ENCODE assay signal across 2 cellular contexts in genomic region chr17:50527949-50528474, GRCh38.
TF ChIP-seq lines count a peak whose summit lies in the region.

No MANE protein-coding gene starts in this region.

TF ChIP-seq in HepG2, 621 proteins besides CTCF, POLR2A, EP300 and RAD21:
- TF ChIP-seq ZEB1 (IDR thresholded peaks at IDR 0.05; ENCODE audit: insufficient replicate concordance, low read depth) = no peak
- TF ChIP-seq, protein P1, sequence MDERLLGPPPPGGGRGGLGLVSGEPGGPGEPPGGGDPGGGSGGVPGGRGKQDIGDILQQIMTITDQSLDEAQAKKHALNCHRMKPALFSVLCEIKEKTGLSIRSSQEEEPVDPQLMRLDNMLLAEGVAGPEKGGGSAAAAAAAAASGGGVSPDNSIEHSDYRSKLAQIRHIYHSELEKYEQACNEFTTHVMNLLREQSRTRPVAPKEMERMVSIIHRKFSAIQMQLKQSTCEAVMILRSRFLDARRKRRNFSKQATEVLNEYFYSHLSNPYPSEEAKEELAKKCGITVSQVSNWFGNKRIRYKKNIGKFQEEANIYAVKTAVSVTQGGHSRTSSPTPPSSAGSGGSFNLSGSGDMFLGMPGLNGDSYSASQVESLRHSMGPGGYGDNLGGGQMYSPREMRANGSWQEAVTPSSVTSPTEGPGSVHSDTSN (CRISPR knock-in tag; IDR thresholded peaks at IDR 0.05) = peak; percentile 69
- 0 out of 2 replicates have a peak, but pooled peaks have one; percentile 52 for TF ChIP-seq CEBPG (CRISPR knock-in tag; IDR thresholded peaks at IDR 0.05)
- TF ChIP-seq ZNF33A (CRISPR knock-in tag; IDR thresholded peaks at IDR 0.05; ENCODE audit: borderline replicate concordance) = no peak
- peak; percentile 78; the same call in 1 of the 2 replicates for TF ChIP-seq CEBPB (IDR thresholded peaks at IDR 0.05; ENCODE audit: borderline replicate concordance, low read depth, low read length)

TF ChIP-seq in Ishikawa, 13 proteins besides CTCF, POLR2A, EP300 and RAD21:
- TF ChIP-seq, protein P2, sequence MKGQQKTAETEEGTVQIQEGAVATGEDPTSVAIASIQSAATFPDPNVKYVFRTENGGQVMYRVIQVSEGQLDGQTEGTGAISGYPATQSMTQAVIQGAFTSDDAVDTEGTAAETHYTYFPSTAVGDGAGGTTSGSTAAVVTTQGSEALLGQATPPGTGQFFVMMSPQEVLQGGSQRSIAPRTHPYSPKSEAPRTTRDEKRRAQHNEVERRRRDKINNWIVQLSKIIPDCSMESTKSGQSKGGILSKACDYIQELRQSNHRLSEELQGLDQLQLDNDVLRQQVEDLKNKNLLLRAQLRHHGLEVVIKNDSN (IDR thresholded peaks at IDR 0.05) = no peak
- TF ChIP-seq CEBPB (IDR thresholded peaks at IDR 0.05) = 0 out of 2 replicates have a peak, but pooled peaks have one; percentile 27
- no peak for TF ChIP-seq FOXM1 (IDR thresholded peaks at IDR 0.05; ENCODE audit: borderline replicate concordance, low read depth)
- TF ChIP-seq, protein P3, sequence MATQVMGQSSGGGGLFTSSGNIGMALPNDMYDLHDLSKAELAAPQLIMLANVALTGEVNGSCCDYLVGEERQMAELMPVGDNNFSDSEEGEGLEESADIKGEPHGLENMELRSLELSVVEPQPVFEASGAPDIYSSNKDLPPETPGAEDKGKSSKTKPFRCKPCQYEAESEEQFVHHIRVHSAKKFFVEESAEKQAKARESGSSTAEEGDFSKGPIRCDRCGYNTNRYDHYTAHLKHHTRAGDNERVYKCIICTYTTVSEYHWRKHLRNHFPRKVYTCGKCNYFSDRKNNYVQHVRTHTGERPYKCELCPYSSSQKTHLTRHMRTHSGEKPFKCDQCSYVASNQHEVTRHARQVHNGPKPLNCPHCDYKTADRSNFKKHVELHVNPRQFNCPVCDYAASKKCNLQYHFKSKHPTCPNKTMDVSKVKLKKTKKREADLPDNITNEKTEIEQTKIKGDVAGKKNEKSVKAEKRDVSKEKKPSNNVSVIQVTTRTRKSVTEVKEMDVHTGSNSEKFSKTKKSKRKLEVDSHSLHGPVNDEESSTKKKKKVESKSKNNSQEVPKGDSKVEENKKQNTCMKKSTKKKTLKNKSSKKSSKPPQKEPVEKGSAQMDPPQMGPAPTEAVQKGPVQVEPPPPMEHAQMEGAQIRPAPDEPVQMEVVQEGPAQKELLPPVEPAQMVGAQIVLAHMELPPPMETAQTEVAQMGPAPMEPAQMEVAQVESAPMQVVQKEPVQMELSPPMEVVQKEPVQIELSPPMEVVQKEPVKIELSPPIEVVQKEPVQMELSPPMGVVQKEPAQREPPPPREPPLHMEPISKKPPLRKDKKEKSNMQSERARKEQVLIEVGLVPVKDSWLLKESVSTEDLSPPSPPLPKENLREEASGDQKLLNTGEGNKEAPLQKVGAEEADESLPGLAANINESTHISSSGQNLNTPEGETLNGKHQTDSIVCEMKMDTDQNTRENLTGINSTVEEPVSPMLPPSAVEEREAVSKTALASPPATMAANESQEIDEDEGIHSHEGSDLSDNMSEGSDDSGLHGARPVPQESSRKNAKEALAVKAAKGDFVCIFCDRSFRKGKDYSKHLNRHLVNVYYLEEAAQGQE (IDR thresholded peaks at IDR 0.05; ENCODE audit: low read depth) = no peak
